8 cellular contexts compared by ENCODE assay signal in the genomic region with DNA sequence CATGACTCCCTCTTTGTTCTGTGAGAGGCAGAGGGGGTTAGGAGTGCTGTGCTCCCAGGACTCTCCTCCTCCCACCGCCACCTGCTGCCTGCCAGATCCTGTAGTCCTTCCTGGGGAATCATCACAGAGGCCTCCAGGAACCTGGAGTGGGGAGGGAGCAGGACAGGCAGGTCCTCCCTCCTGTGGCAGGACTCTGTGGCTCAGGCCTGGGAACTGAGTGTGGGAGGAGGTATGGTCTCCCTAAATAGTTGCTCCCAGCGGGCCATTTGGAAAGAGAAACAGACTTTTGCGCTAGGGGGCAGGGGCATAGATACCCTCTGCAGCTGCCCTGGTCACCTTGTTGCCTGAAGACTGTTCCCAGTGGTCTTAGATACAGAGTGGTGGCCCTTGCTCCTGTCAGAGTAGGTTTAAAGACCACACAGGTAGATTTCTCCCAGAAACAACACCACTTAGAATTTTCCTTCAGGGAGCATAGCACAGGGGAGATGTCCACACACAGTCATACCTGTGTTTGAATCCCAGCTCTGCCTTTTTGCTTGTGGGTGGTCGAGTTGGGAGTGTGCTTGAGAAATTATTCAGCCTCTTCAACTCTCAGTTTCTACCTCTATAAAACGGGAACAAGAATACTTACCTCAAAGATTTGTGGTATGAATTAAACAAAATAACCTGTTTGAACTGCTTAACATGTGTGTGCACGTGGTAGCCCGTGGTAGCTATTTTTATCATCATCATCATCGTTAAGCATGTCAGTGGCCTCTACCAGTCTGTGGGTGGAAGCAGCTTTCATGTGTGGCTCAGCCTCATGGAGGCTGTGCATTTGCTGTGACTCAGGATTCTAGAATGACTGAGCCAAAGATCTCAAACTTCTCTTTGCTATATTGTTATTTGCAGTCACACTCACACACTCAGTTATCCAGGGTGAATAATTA. TPM values are rescaled to one million over a fixed set of nuclear protein-coding genes. Genes with fewer than 3 reads are reported as not detected.
A peak's percentile ranks its signal among the peaks of the same experiment; 100 is the strongest.
DNase-seq lines count a peak whose midpoint lies in the region; ATAC-seq and TF ChIP-seq lines count a peak whose summit lies in the region.

No MANE protein-coding gene starts in this region.

- in situ Hi-C loops in GM13977 (cut with MboI; ENCODE audit: low pct_unique_long_range_greater_than_20kb, low sequenced_read_pairs, unreplicated experiment): loop anchor here (10.0 kb wide), 1 partner anchor 50 kb away; no protein-coding TSS in a partner anchor

- TF ChIP-seq CTCF in GM13977 (IDR thresholded peaks at IDR 0.05; ENCODE audit: extremely low read depth, insufficient read depth, missing control alignments): no peak
- TF ChIP-seq CTCF in liver (IDR thresholded peaks at IDR 0.05; ENCODE audit: low read depth, low read length, missing input control): no peak
- no peak for TF ChIP-seq CTCF in endodermal cell (conservative IDR thresholded peaks at IDR 0.05)

- H3K9me3 ChIP-seq in liver (ENCODE audit: control insufficient read depth in 4 of 4, low read length in 3 of 4): no peaks in the 10 kb centered on the region
- no peaks in the 10 kb centered on the region for H3K9me3 ChIP-seq in endodermal cell (ENCODE audit: control insufficient read depth, low read length)

- no peak for TF ChIP-seq RAD21 in liver (IDR thresholded peaks at IDR 0.05)

- H3K9ac ChIP-seq in liver (ENCODE audit: low read depth in 1 of 2, low read length in 2 of 2) (peak overlapping the region in 1 of 2 donors; percentile 4), endodermal cell (ENCODE audit: extremely low read depth, low read length, poor library complexity, severe bottlenecking) (no peak overlapping the region)

- H3K36me3 ChIP-seq in liver (ENCODE audit: control insufficient read depth in 4 of 4, insufficient read depth in 3 of 4, low read depth in 1 of 4, low read length in 3 of 4): peaks cover 0 to 4% (median 0%) of the 10 kb centered on the region in 4 donors
- H3K36me3 ChIP-seq in endodermal cell (ENCODE audit: control insufficient read depth, insufficient read depth, low read length): no peaks in the 10 kb centered on the region

- WGBS in liver: 75% methylated on average over 8 of the region's 8 CpGs
- 79 to 91% methylated on average over 3 to 8 of the region's 8 CpGs for WGBS in endodermal cell (ENCODE audit: insufficient coverage in 1 of 2, insufficient read length in 1 of 2), 2 experiments

- H3K4me1 ChIP-seq in liver (ENCODE audit: control insufficient read depth in 4 of 4, insufficient read depth in 4 of 4, low read length in 3 of 4) (peaks cover 26 to 78% (median 55%) of the 10 kb centered on the region in 4 donors), endodermal cell (ENCODE audit: control insufficient read depth, insufficient read depth, low read length) (peaks cover 11% of the 10 kb centered on the region)

- peak; percentile 49 for ATAC-seq in HG02678 (IDR thresholded peaks at IDR 0.05; ENCODE audit: unreplicated experiment)
- peak; percentile 87 for ATAC-seq in stimulated activated naive CD8-positive, alpha-beta T cell treated with anti-CD3 and anti-CD28 coated beads, Interleukin-15, amount 100 ng/mL, for 72 hours

- peak; percentile 75 for DNase-seq in GM13977 (ENCODE audit: low spot score)
- peak; percentile 84 for DNase-seq in RPMI7951 (ENCODE audit: low read depth)
- peak; percentile 70 to 85 for DNase-seq in stimulated activated naive CD8-positive, alpha-beta T cell treated with anti-CD3 and anti-CD28 coated beads, Interleukin-15, amount 100 ng/mL, for 72 hours
- DNase-seq in endodermal cell: no peak
- no peak for DNase-seq in NCI-H345 treated with DMSO at 0.1 percent for 48 hours (lab: John Stamatoyannopoulos, UW; ENCODE audit: unreplicated experiment)

- H3K27me3 Mint-ChIP-seq in activated naive CD8-positive, alpha-beta T cell: no peaks in the 10 kb centered on the region
- no peaks in the 10 kb centered on the region for H3K27me3 Mint-ChIP-seq in stimulated activated naive CD8-positive, alpha-beta T cell treated with anti-CD3 and anti-CD28 coated beads, Interleukin-15, amount 100 ng/mL, for 72 hours
- peaks cover 1% of the 10 kb centered on the region for H3K27me3 Mint-ChIP-seq in endodermal cell (ENCODE audit: insufficient read depth)

- H3K27ac Mint-ChIP-seq in activated naive CD8-positive, alpha-beta T cell: peak overlapping the region; percentile 98
- peak overlapping the region; percentile 98 to 100 for H3K27ac Mint-ChIP-seq in stimulated activated naive CD8-positive, alpha-beta T cell treated with anti-CD3 and anti-CD28 coated beads, Interleukin-15, amount 100 ng/mL, for 72 hours
- H3K27ac Mint-ChIP-seq in endodermal cell: no peak overlapping the region

- H3K4me1 Mint-ChIP-seq in activated naive CD8-positive, alpha-beta T cell (ENCODE audit: low read depth): peaks cover 95% of the 10 kb centered on the region
- peaks cover 100% of the 10 kb centered on the region for H3K4me1 Mint-ChIP-seq in stimulated activated naive CD8-positive, alpha-beta T cell treated with anti-CD3 and anti-CD28 coated beads, Interleukin-15, amount 100 ng/mL, for 72 hours
- H3K4me1 Mint-ChIP-seq in endodermal cell: peaks cover 31% of the 10 kb centered on the region

- no peaks in the 10 kb centered on the region for H3K9me3 Mint-ChIP-seq in activated naive CD8-positive, alpha-beta T cell (ENCODE audit: low read depth)
- H3K9me3 Mint-ChIP-seq in stimulated activated naive CD8-positive, alpha-beta T cell treated with anti-CD3 and anti-CD28 coated beads, Interleukin-15, amount 100 ng/mL, for 72 hours: peaks cover 0 to 4% of the 10 kb centered on the region in 2 donors
- no peaks in the 10 kb centered on the region for H3K9me3 Mint-ChIP-seq in endodermal cell

- H3K27me3 ChIP-seq in liver (ENCODE audit: control insufficient read depth in 4 of 4, insufficient read depth in 4 of 4, low read length in 3 of 4) (no peaks in the 10 kb centered on the region), endodermal cell (ENCODE audit: control insufficient read depth, insufficient read depth, low read length, poor library complexity, severe bottlenecking) (no peaks in the 10 kb centered on the region)

- peak overlapping the region; percentile 80 for H3K4me3 Mint-ChIP-seq in activated naive CD8-positive, alpha-beta T cell
- H3K4me3 Mint-ChIP-seq in stimulated activated naive CD8-positive, alpha-beta T cell treated with anti-CD3 and anti-CD28 coated beads, Interleukin-15, amount 100 ng/mL, for 72 hours: peak overlapping the region; percentile 84 to 92
- no peak overlapping the region for H3K4me3 Mint-ChIP-seq in endodermal cell

- H3K4me3 ChIP-seq in liver (ENCODE audit: low read depth in 1 of 3, low read length in 3 of 3): peak overlapping the region in 1 of 3 donors; percentile 3
- no peak overlapping the region for H3K4me3 ChIP-seq in endodermal cell (ENCODE audit: low read length)

- peak overlapping the region; percentile 81 to 94 for H3K27ac ChIP-seq in liver (ENCODE audit: low read depth in 1 of 2, low read length in 2 of 2)
- H3K27ac ChIP-seq in endodermal cell (ENCODE audit: low read depth, low read length): no peak overlapping the region

- H3K36me3 Mint-ChIP-seq in activated naive CD8-positive, alpha-beta T cell: peaks cover 5% of the 10 kb centered on the region
- H3K36me3 Mint-ChIP-seq in endodermal cell (ENCODE audit: low read depth): no peaks in the 10 kb centered on the region

TF ChIP-seq in liver, 16 proteins besides CTCF, POLR2A, EP300 and RAD21:
- no peak for TF ChIP-seq SP1 (IDR thresholded peaks at IDR 0.05)
- TF ChIP-seq, protein P1, sequence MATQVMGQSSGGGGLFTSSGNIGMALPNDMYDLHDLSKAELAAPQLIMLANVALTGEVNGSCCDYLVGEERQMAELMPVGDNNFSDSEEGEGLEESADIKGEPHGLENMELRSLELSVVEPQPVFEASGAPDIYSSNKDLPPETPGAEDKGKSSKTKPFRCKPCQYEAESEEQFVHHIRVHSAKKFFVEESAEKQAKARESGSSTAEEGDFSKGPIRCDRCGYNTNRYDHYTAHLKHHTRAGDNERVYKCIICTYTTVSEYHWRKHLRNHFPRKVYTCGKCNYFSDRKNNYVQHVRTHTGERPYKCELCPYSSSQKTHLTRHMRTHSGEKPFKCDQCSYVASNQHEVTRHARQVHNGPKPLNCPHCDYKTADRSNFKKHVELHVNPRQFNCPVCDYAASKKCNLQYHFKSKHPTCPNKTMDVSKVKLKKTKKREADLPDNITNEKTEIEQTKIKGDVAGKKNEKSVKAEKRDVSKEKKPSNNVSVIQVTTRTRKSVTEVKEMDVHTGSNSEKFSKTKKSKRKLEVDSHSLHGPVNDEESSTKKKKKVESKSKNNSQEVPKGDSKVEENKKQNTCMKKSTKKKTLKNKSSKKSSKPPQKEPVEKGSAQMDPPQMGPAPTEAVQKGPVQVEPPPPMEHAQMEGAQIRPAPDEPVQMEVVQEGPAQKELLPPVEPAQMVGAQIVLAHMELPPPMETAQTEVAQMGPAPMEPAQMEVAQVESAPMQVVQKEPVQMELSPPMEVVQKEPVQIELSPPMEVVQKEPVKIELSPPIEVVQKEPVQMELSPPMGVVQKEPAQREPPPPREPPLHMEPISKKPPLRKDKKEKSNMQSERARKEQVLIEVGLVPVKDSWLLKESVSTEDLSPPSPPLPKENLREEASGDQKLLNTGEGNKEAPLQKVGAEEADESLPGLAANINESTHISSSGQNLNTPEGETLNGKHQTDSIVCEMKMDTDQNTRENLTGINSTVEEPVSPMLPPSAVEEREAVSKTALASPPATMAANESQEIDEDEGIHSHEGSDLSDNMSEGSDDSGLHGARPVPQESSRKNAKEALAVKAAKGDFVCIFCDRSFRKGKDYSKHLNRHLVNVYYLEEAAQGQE (IDR thresholded peaks at IDR 0.05): no peak
- TF ChIP-seq RXRA (IDR thresholded peaks at IDR 0.05): no peak
- TF ChIP-seq FOXA1 (IDR thresholded peaks at IDR 0.05): no peak
- no peak for TF ChIP-seq JUND (IDR thresholded peaks at IDR 0.05)

RNA-seq across cellular contexts. Expression of a gene that starts 55.8 kb away (rescaled TPM):
- total RNA-seq in RPMI7951 (2014; rRNA removed; shearing (Covaris generic)): 2.5 and 4.0 TPM in 2 replicates
- total RNA-seq in liver (10 to 100 TPM; 12.4 to 12.7 TPM), endodermal cell (1 to 10 TPM; 4.9 to 8.2 TPM)
- 1 to 10 TPM; 3.4 to 4.5 TPM for polyA plus RNA-seq in liver
- polyA plus RNA-seq in endodermal cell (2013, experiment 1 of 2): 2.2 TPM
- 2.2 TPM for polyA plus RNA-seq in endodermal cell (2013, experiment 2 of 2)

Comparison
In these comparisons a context has a peak if more than half of its experiments do, and no peak if none do; other contexts are left out.
1. DNase-seq: peak in GM13977 (single experiment), RPMI7951 (single experiment) and stimulated activated naive CD8-positive, alpha-beta T cell treated with anti-CD3 and anti-CD28 coated beads, Interleukin-15, amount 100 ng/mL, for 72 hours (2 of 2); none in endodermal cell (single experiment) and NCI-H345 treated with DMSO at 0.1 percent for 48 hours (single experiment).